In the genomic region with DNA sequence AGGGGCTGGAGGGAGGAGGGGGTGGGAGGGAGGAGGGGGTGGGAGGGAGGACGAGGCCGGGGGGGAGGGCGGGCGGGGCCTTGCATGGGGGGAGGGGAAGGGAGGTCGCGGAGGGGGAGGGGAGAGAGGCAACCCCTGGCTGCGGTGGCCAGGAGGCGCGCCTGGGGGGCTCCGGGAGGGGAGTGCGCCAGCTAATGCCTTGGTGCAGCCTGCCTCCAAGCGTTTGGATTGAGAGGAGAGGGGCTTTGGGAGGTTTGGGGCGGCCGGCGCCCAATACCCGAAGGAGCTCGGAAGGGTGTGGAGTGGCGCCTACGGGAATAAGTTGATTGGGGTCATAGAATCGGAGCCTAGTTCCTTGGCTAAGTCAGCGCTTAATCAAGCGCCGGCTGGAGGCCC, we compare ENCODE assay signal across 1 cellular context.
TF ChIP-seq lines count a peak whose summit lies in the region.

No MANE protein-coding gene starts in this region.

TF ChIP-seq in HepG2, 621 proteins besides CTCF, POLR2A, EP300 and RAD21 (continued from another document):
- TF ChIP-seq TOPORS (CRISPR knock-in tag; IDR thresholded peaks at IDR 0.05) (peak; percentile 1; the same call in 1 of the 2 replicates), ONECUT2 (CRISPR knock-in tag; IDR thresholded peaks at IDR 0.05) (no peak), RARA (CRISPR knock-in tag; IDR thresholded peaks at IDR 0.05) (no peak), ZNF331 (CRISPR knock-in tag; IDR thresholded peaks at IDR 0.05) (no peak), ZNF510 (CRISPR knock-in tag; IDR thresholded peaks at IDR 0.05; ENCODE audit: low read depth) (no peak), HNRNPK (IDR thresholded peaks at IDR 0.05; ENCODE audit: low read depth, low read length, poor library complexity, severe bottlenecking) (peak; percentile 95), TRIM24 (CRISPR knock-in tag; IDR thresholded peaks at IDR 0.05) (no peak), CBFB (CRISPR knock-in tag; IDR thresholded peaks at IDR 0.05) (0 out of 2 replicates have a peak, but pooled peaks have one; percentile 3), ZNF33A (CRISPR knock-in tag; IDR thresholded peaks at IDR 0.05; ENCODE audit: borderline replicate concordance) (no peak), CENPT (CRISPR knock-in tag; IDR thresholded peaks at IDR 0.05; ENCODE audit: low read depth) (no peak)
- TF ChIP-seq, protein P1, sequence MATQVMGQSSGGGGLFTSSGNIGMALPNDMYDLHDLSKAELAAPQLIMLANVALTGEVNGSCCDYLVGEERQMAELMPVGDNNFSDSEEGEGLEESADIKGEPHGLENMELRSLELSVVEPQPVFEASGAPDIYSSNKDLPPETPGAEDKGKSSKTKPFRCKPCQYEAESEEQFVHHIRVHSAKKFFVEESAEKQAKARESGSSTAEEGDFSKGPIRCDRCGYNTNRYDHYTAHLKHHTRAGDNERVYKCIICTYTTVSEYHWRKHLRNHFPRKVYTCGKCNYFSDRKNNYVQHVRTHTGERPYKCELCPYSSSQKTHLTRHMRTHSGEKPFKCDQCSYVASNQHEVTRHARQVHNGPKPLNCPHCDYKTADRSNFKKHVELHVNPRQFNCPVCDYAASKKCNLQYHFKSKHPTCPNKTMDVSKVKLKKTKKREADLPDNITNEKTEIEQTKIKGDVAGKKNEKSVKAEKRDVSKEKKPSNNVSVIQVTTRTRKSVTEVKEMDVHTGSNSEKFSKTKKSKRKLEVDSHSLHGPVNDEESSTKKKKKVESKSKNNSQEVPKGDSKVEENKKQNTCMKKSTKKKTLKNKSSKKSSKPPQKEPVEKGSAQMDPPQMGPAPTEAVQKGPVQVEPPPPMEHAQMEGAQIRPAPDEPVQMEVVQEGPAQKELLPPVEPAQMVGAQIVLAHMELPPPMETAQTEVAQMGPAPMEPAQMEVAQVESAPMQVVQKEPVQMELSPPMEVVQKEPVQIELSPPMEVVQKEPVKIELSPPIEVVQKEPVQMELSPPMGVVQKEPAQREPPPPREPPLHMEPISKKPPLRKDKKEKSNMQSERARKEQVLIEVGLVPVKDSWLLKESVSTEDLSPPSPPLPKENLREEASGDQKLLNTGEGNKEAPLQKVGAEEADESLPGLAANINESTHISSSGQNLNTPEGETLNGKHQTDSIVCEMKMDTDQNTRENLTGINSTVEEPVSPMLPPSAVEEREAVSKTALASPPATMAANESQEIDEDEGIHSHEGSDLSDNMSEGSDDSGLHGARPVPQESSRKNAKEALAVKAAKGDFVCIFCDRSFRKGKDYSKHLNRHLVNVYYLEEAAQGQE (IDR thresholded peaks at IDR 0.05; ENCODE audit: borderline replicate concordance in 1 of 2, low read depth in 1 of 2, low read length in 2 of 2) = 0 out of 4 replicates have a peak, but pooled peaks of 1 of the 2 experiments have one; percentile 18
- TF ChIP-seq, protein P2, sequence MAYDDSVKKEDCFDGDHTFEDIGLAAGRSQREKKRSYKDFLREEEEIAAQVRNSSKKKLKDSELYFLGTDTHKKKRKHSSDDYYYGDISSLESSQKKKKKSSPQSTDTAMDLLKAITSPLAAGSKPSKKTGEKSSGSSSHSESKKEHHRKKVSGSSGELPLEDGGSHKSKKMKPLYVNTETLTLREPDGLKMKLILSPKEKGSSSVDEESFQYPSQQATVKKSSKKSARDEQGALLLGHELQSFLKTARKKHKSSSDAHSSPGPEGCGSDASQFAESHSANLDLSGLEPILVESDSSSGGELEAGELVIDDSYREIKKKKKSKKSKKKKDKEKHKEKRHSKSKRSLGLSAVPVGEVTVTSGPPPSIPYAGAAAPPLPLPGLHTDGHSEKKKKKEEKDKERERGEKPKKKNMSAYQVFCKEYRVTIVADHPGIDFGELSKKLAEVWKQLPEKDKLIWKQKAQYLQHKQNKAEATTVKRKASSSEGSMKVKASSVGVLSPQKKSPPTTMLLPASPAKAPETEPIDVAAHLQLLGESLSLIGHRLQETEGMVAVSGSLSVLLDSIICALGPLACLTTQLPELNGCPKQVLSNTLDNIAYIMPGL (CRISPR knock-in tag; IDR thresholded peaks at IDR 0.05; ENCODE audit: borderline replicate concordance in 1 of 2, low read depth in 1 of 2) = 0 out of 4 replicates have a peak, but pooled peaks of 1 of the 2 experiments have one; percentile 23
- TF ChIP-seq, protein P3, sequence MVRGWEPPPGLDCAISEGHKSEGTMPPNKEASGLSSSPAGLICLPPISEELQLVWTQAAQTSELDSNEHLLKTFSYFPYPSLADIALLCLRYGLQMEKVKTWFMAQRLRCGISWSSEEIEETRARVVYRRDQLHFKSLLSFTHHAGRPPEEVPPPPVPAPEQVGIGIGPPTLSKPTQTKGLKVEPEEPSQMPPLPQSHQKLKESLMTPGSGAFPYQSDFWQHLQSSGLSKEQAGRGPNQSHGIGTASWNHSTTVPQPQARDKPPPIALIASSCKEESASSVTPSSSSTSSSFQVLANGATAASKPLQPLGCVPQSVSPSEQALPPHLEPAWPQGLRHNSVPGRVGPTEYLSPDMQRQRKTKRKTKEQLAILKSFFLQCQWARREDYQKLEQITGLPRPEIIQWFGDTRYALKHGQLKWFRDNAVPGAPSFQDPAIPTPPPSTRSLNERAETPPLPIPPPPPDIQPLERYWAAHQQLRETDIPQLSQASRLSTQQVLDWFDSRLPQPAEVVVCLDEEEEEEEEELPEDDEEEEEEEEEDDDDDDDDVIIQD (CRISPR knock-in tag; IDR thresholded peaks at IDR 0.05; ENCODE audit: low read depth) = no peak
